8 cellular contexts compared by ENCODE assay signal in genomic region chr11:121318848-121319834, GRCh38. TPM values are rescaled to one million over a fixed set of nuclear protein-coding genes. Genes with fewer than 3 reads are reported as not detected.
A peak's percentile ranks its signal among the peaks of the same experiment; 100 is the strongest.
DNase-seq lines count a peak whose midpoint lies in the region; ATAC-seq and TF ChIP-seq lines count a peak whose summit lies in the region.

No MANE protein-coding gene starts in this region.

- no peak overlapping the region for H3K4me3 Mint-ChIP-seq in GM23338
- no peak overlapping the region for H3K4me3 Mint-ChIP-seq in activated T-helper 17 cell treated with anti-CD3 and anti-CD28 coated beads, Interleukin-2, amount 50 U/mL, for 72 hours

- no peaks in the 10 kb centered on the region for H3K27me3 Mint-ChIP-seq in GM23338 (ENCODE audit: insufficient read depth, low read depth, poor library complexity)
- peaks cover 3% of the 10 kb centered on the region for H3K27me3 Mint-ChIP-seq in activated T-helper 17 cell treated with anti-CD3 and anti-CD28 coated beads, Interleukin-2, amount 50 U/mL, for 72 hours

- peaks cover 17% of the 10 kb centered on the region for H3K4me1 ChIP-seq in GM23338 (ENCODE audit: insufficient read depth)
- peaks cover 4% of the 10 kb centered on the region for H3K4me1 ChIP-seq in cardiac muscle cell (ENCODE audit: low read depth)

- H3K4me2 ChIP-seq in GM23338 = no peak overlapping the region

- ATAC-seq in GM23338 (peak; percentile 66), HG02884 (IDR thresholded peaks at IDR 0.05; ENCODE audit: unreplicated experiment) (no peak)
- peak; percentile 49 for ATAC-seq in activated T-helper 17 cell treated with anti-CD3 and anti-CD28 coated beads, Interleukin-2, amount 50 U/mL, for 72 hours (replicated peaks)

- H3K4me3 ChIP-seq in GM23338 (no peak overlapping the region), cardiac muscle cell (no peak overlapping the region)

- H4K20me1 ChIP-seq in GM23338 (replicated peaks; ENCODE audit: insufficient read depth) = no peaks in the 10 kb centered on the region

- H3K36me3 ChIP-seq in GM23338 (ENCODE audit: insufficient read depth) (no peaks in the 10 kb centered on the region), cardiac muscle cell (no peaks in the 10 kb centered on the region)

- H3K9me3 Mint-ChIP-seq in GM23338 = no peaks in the 10 kb centered on the region
- H3K9me3 Mint-ChIP-seq in activated T-helper 17 cell treated with anti-CD3 and anti-CD28 coated beads, Interleukin-2, amount 50 U/mL, for 72 hours = no peaks in the 10 kb centered on the region

- TF ChIP-seq CTCF in GM23338 (conservative IDR thresholded peaks at IDR 0.05; ENCODE audit: low read depth in 2 of 2) = peak; percentile 82 to 92
- TF ChIP-seq CTCF in cardiac muscle cell (IDR thresholded peaks at IDR 0.05; ENCODE audit: low read depth, low read length) = peak; percentile 87

- H3K27ac ChIP-seq in GM23338 (ENCODE audit: low read depth) (no peak overlapping the region), cardiac muscle cell (no peak overlapping the region)

- H3K9me3 ChIP-seq in cardiac muscle cell (ENCODE audit: low read depth) = no peaks in the 10 kb centered on the region

- H3K9me2 ChIP-seq in GM23338 (ENCODE audit: insufficient read depth) = no peaks in the 10 kb centered on the region

- no peaks in the 10 kb centered on the region for H3K79me2 ChIP-seq in GM23338 (replicated peaks; ENCODE audit: insufficient read depth)

- peak overlapping the region; percentile 5; the same call in 1 of the 2 replicates for H3K27ac Mint-ChIP-seq in GM23338
- peak overlapping the region; percentile 4 for H3K27ac Mint-ChIP-seq in activated T-helper 17 cell treated with anti-CD3 and anti-CD28 coated beads, Interleukin-2, amount 50 U/mL, for 72 hours

- no peaks in the 10 kb centered on the region for H3K36me3 Mint-ChIP-seq in GM23338 (ENCODE audit: low read depth)
- no peaks in the 10 kb centered on the region for H3K36me3 Mint-ChIP-seq in activated T-helper 17 cell treated with anti-CD3 and anti-CD28 coated beads, Interleukin-2, amount 50 U/mL, for 72 hours (ENCODE audit: low read depth)

- DNase-seq in DMS79 treated with DMSO at 0.1 percent for 48 hours (lab: John Stamatoyannopoulos, UW) (peak; percentile 86), GM23338 (ENCODE audit: low spot score) (peak; percentile 69), NCI-H2196 treated with DMSO at 0.1 percent for 48 hours (lab: John Stamatoyannopoulos, UW; ENCODE audit: unreplicated experiment) (peak; percentile 26), cardiac muscle cell (ENCODE audit: low read depth in 1 of 2, low spot score in 1 of 2) (peak; percentile 55 to 68), pulmonary artery endothelial cell (ENCODE audit: low read depth, low spot score) (peak; percentile 11), occipital lobe (lab: John Stamatoyannopoulos, UW) (no peak)

- peaks cover 20% of the 10 kb centered on the region; the same call in 2 of the 3 replicates for H3K4me1 Mint-ChIP-seq in GM23338
- peaks cover 9% of the 10 kb centered on the region for H3K4me1 Mint-ChIP-seq in activated T-helper 17 cell treated with anti-CD3 and anti-CD28 coated beads, Interleukin-2, amount 50 U/mL, for 72 hours

- H3K27me3 ChIP-seq in GM23338 (ENCODE audit: insufficient read depth) (no peaks in the 10 kb centered on the region), cardiac muscle cell (no peaks in the 10 kb centered on the region)

- no peaks in the 10 kb centered on the region for H3F3A ChIP-seq in GM23338 (replicated peaks; ENCODE audit: low read depth)

- no peak overlapping the region for H2AFZ ChIP-seq in GM23338

TF ChIP-seq in GM23338, 12 proteins besides CTCF, POLR2A, EP300 and RAD21 (continues in another document):
- TF ChIP-seq REST (IDR thresholded peaks at IDR 0.05; ENCODE audit: unreplicated experiment) = no peak
- no peak for TF ChIP-seq STAT1 (IDR thresholded peaks at IDR 0.05; ENCODE audit: unreplicated experiment)
- TF ChIP-seq NANOG (IDR thresholded peaks at IDR 0.05; ENCODE audit: borderline replicate concordance) = no peak
- no peak for TF ChIP-seq EZH2 (IDR thresholded peaks at IDR 0.05; ENCODE audit: low read depth, unreplicated experiment)
- TF ChIP-seq JUNB (IDR thresholded peaks at IDR 0.05; ENCODE audit: unreplicated experiment) = no peak
- TF ChIP-seq, protein P1, sequence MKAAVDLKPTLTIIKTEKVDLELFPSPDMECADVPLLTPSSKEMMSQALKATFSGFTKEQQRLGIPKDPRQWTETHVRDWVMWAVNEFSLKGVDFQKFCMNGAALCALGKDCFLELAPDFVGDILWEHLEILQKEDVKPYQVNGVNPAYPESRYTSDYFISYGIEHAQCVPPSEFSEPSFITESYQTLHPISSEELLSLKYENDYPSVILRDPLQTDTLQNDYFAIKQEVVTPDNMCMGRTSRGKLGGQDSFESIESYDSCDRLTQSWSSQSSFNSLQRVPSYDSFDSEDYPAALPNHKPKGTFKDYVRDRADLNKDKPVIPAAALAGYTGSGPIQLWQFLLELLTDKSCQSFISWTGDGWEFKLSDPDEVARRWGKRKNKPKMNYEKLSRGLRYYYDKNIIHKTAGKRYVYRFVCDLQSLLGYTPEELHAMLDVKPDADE (IDR thresholded peaks at IDR 0.05) = no peak

RNA-seq across cellular contexts. Expression of gene SC5D, which starts 26.6 kb away (rescaled TPM):
- 118 and 138 TPM in 2 replicates for total RNA-seq in GM23338 (2014; rRNA removed; shearing (Covaris generic))
- 66.7 and 79.0 TPM in 2 replicates for polyA plus RNA-seq in GM23338 (2016; fragmentation: Nextera tagmentation; extraction: Ambion mirVana)
- total RNA-seq in activated T-helper 17 cell treated with anti-CD3 and anti-CD28 coated beads, Interleukin-2, amount 50 U/mL, for 72 hours = 10 to 100 TPM; 20.1 to 22.4 TPM
- total RNA-seq in cardiac muscle cell = 246 and 343 TPM in 2 replicates
- 475 and 620 TPM in 2 replicates for polyA plus RNA-seq in cardiac muscle cell
- 51.1 and 58.5 TPM in 2 replicates for total RNA-seq in pulmonary artery endothelial cell
- 159 TPM for total RNA-seq in occipital lobe
